ENCODE assay signal across 9 cellular contexts in the genomic region with DNA sequence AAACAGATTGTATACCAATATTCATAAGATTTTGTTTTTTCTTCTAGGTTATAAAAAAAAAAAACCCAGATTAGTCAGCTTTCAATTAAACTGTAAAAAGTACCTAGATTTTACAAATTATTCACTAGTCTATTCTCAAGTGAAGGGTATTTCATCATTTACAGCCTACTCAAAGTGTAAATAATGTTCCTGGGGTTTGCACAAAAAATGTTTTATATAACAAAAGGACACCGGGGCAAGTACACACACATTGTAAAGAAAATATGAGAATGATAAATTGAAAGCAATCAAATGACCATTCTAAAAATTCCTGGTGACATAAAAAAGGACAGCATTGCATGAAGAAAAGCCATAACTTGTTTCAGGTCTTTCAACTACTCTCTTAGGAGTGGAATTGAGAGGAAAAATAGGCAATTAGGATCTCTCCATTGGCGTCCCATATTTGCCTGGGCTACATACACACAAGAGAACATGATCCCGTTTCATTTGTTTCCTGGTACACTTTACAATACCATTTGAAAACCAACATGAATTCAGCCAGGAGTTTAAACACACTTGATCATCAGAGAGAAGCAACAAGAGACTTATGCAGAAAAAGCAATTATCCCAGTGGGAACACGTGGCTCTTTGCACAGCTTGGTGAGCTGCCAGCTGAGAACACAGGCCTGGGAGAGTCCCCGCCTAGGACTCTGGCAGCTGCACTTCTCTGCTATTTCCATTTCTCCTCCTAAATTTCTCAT.
DNase-seq lines count a peak whose midpoint lies in the region; ATAC-seq and TF ChIP-seq lines count a peak whose summit lies in the region.
"Had no signal": no experiment of that assay in that cellular context is flagged by ENCODE, and none has a peak within 500 bp of the region (broad histone marks: within the 10 kb centered on the region; RNA-seq: fewer than 3 reads in every experiment).

No MANE protein-coding gene starts in this region.

- WGBS in esophagus squamous epithelium, 2 donors: 24 to 32% methylated on average over 5 of the region's 5 CpGs

- DNase-seq in NCI-H748 treated with DMSO at 0.1 percent for 48 hours (lab: John Stamatoyannopoulos, UW): peak; percentile 95
- DNase-seq in foreskin fibroblast: peak; percentile 38 to 82
- peak; percentile 6 for DNase-seq in renal cortical epithelial cell (ENCODE audit: low read depth)
- DNase-seq in activated CD8-positive, alpha-beta memory T cell treated with anti-CD3 and anti-CD28 coated beads, Interleukin-2, amount 10 ng/mL, durations not matched to agents 7 days and 5 days: no peak
- DNase-seq in esophagus squamous epithelium (lab: John Stamatoyannopoulos, UW): no peak
- no peak for DNase-seq in cortex of kidney (lab: John Stamatoyannopoulos, UW)

- ATAC-seq in GM18868 (IDR thresholded peaks at IDR 0.05; ENCODE audit: unreplicated experiment) (peak; percentile 45), GM19395 (IDR thresholded peaks at IDR 0.05; ENCODE audit: unreplicated experiment) (no peak)
- ATAC-seq in activated CD8-positive, alpha-beta memory T cell treated with anti-CD3 and anti-CD28 coated beads, Interleukin-2, amount 10 ng/mL, durations not matched to agents 7 days and 5 days: no peak

- intact Hi-C loops in esophagus squamous epithelium (cut with DNase I): no loop called here

- H3K4me1 ChIP-seq in esophagus squamous epithelium: peaks cover 0 to 21% (median 8%) of the 10 kb centered on the region in 3 donors

- no peak for TF ChIP-seq POLR2A in esophagus squamous epithelium (IDR thresholded peaks at IDR 0.05)

- no peaks in the 10 kb centered on the region for H3K36me3 Mint-ChIP-seq in activated CD8-positive, alpha-beta memory T cell treated with anti-CD3 and anti-CD28 coated beads, Interleukin-2, amount 10 ng/mL, durations not matched to agents 7 days and 5 days

- no peak overlapping the region for H3K4me3 Mint-ChIP-seq in activated CD8-positive, alpha-beta memory T cell treated with anti-CD3 and anti-CD28 coated beads, Interleukin-2, amount 10 ng/mL, durations not matched to agents 7 days and 5 days

- no peaks in the 10 kb centered on the region for H3K36me3 ChIP-seq in esophagus squamous epithelium
- H3K36me3 ChIP-seq: suprapubic skin had no signal

- no peak overlapping the region for H3K27ac ChIP-seq in esophagus squamous epithelium
- H3K27ac ChIP-seq: suprapubic skin had no signal

- H3K4me1 Mint-ChIP-seq in activated CD8-positive, alpha-beta memory T cell treated with anti-CD3 and anti-CD28 coated beads, Interleukin-2, amount 10 ng/mL, durations not matched to agents 7 days and 5 days: no peaks in the 10 kb centered on the region

- CTCF ChIA-PET in activated CD8-positive, alpha-beta memory T cell treated with anti-CD3 and anti-CD28 coated beads, Interleukin-2, amount 10 ng/mL, durations not matched to agents 7 days and 5 days (lab: Charles Lee): no interaction called here

- H3K27ac Mint-ChIP-seq in activated CD8-positive, alpha-beta memory T cell treated with anti-CD3 and anti-CD28 coated beads, Interleukin-2, amount 10 ng/mL, durations not matched to agents 7 days and 5 days: no peak overlapping the region

- H3K4me3 ChIP-seq in foreskin fibroblast (ENCODE audit: low read depth in 1 of 2, low read length in 2 of 2) (no peak overlapping the region), esophagus squamous epithelium (no peak overlapping the region)
- H3K4me3 ChIP-seq: suprapubic skin had no signal

- peaks cover 2% of the 10 kb centered on the region for H3K9me3 Mint-ChIP-seq in activated CD8-positive, alpha-beta memory T cell treated with anti-CD3 and anti-CD28 coated beads, Interleukin-2, amount 10 ng/mL, durations not matched to agents 7 days and 5 days (ENCODE audit: low read depth)

- no peaks in the 10 kb centered on the region for H3K27me3 Mint-ChIP-seq in activated CD8-positive, alpha-beta memory T cell treated with anti-CD3 and anti-CD28 coated beads, Interleukin-2, amount 10 ng/mL, durations not matched to agents 7 days and 5 days

- TF ChIP-seq CTCF in foreskin fibroblast (IDR thresholded peaks at IDR 0.05; ENCODE audit: low read depth, low read length) (no peak), esophagus squamous epithelium (IDR thresholded peaks at IDR 0.05) (no peak)

- H3K27me3 ChIP-seq in esophagus squamous epithelium: no peaks in the 10 kb centered on the region
- H3K27me3 ChIP-seq: suprapubic skin had no signal

- no peaks in the 10 kb centered on the region for H3K9me3 ChIP-seq in esophagus squamous epithelium
- H3K9me3 ChIP-seq: suprapubic skin had no signal

Comparison
In these comparisons a context has a peak if more than half of its experiments do, and no peak if none do; other contexts are left out.
1. DNase-seq: peak in NCI-H748 treated with DMSO at 0.1 percent for 48 hours (single experiment), foreskin fibroblast (2 of 2) and renal cortical epithelial cell (single experiment); none in activated CD8-positive, alpha-beta memory T cell treated with anti-CD3 and anti-CD28 coated beads, Interleukin-2, amount 10 ng/mL, durations not matched to agents 7 days and 5 days (single experiment), esophagus squamous epithelium (single experiment) and cortex of kidney (single experiment).